Comparison of ENCODE assay signal across 11 cellular contexts in the genomic region with DNA sequence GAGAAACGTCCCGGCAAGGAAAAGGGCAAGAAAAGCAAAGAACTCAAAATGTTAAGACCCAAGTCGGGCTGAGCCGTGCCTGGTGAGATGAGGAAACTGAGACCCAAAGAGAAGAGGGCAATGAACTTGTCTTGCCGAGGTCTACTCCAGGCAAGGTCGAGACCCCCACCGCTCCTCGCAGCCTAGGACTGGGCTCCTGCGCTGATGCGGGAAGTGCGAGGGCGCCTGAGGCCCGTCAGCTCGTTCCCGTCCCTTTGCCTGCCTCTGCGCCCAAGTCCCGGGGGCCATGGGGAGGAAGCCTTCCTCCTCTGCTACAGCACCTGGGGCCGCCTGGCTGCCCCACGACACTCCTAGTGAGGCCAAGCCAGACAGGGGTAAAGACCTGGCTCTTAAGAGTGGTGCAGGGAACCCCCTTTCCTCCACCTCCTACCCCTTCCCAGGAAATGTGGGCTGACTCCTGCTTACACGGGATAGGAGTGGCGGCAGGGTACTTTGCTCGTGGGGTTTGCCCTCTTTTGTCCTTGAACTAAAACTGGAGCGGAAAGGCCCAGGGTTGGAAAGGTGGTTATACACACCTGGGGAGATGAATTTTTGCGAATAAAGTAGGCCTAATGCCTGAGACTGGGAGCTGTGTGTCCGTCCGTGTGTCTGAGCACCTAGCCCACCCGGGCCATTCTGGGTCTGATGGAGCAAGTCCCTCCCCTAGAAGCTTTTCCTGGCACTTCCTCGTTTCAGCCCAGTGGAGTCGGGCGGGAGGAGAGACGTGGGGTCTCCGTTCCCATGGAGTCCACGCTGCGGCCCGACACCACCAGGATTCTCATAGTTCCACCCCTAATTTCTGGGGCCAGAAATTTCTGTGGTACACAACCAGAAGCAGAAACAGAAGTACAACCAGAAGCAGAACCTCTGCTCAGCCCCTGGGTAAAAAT. TPM values are rescaled to one million over a fixed set of nuclear protein-coding genes. Genes with fewer than 3 reads are reported as not detected.
DNase-seq lines count a peak whose midpoint lies in the region; ATAC-seq and TF ChIP-seq lines count a peak whose summit lies in the region.
"Had no signal": no experiment of that assay in that cellular context is flagged by ENCODE, and none has a peak within 500 bp of the region (broad histone marks: within the 10 kb centered on the region; RNA-seq: fewer than 3 reads in every experiment).

No MANE protein-coding gene starts in this region.

- ATAC-seq in Right ventricle myocardium inferior (no peak), lower lobe of right lung (no peak), HG02571 (IDR thresholded peaks at IDR 0.05; ENCODE audit: unreplicated experiment) (no peak)

- no peak for TF ChIP-seq EP300 in suprapubic skin (IDR thresholded peaks at IDR 0.05)

- no peak for TF ChIP-seq CTCF in cardiac muscle cell (IDR thresholded peaks at IDR 0.05; ENCODE audit: low read depth, low read length)
- TF ChIP-seq CTCF in astrocyte of the cerebellum (IDR thresholded peaks at IDR 0.05; ENCODE audit: low read depth, low read length, missing control alignments): no peak
- no peak for TF ChIP-seq CTCF in lower lobe of right lung (IDR thresholded peaks at IDR 0.05)
- TF ChIP-seq CTCF in suprapubic skin (IDR thresholded peaks at IDR 0.05): no peak

- in situ Hi-C loops in astrocyte of the cerebellum (cut with HindIII; ENCODE audit: low sequenced_read_pairs): no loop called here

- no peak for TF ChIP-seq POLR2A in suprapubic skin (IDR thresholded peaks at IDR 0.05)

- WGBS in suprapubic skin: 28% methylated on average over 31 of the region's 35 CpGs

- intact Hi-C loops in Right ventricle myocardium inferior (cut with DNase I) (loop anchor here (5.0 kb wide), 1 partner anchor 243 kb away; the partner anchor contains the start of gene SNAPC5), lower lobe of right lung (cut with DNase I) (no loop called here)

- H3K27ac ChIP-seq in cardiac muscle cell: no peak overlapping the region
- H3K27ac ChIP-seq in lower lobe of right lung: no peak overlapping the region
- no peak overlapping the region for H3K27ac ChIP-seq in suprapubic skin
- H3K27ac ChIP-seq: Peyer's patch had no signal

- H3K9me3 ChIP-seq in cardiac muscle cell (ENCODE audit: low read depth): no peaks in the 10 kb centered on the region
- no peaks in the 10 kb centered on the region for H3K9me3 ChIP-seq in lower lobe of right lung
- no peaks in the 10 kb centered on the region for H3K9me3 ChIP-seq in suprapubic skin
- H3K9me3 ChIP-seq: Peyer's patch had no signal

- DNase-seq in cardiac muscle cell (ENCODE audit: low read depth in 1 of 2, low spot score in 1 of 2): peak in 1 of 2 donors; percentile 14
- no peak for DNase-seq in Right ventricle myocardium inferior (ENCODE audit: missing footprints)
- DNase-seq in astrocyte of the cerebellum (ENCODE audit: low read depth): no peak
- DNase-seq in lower lobe of right lung: no peak
- DNase-seq in suprapubic skin (ENCODE audit: low spot score in 2 of 2): no peak
- DNase-seq in HPDE6-E6E7 (ENCODE audit: extremely low spot score): no peak
- DNase-seq in putamen (ENCODE audit: low spot score): no peak
- DNase-seq: effector memory CD4-positive, alpha-beta T cell; Peyer's patch had no signal

- H3K36me3 ChIP-seq in cardiac muscle cell (no peaks in the 10 kb centered on the region), lower lobe of right lung (no peaks in the 10 kb centered on the region), suprapubic skin (no peaks in the 10 kb centered on the region)
- H3K36me3 ChIP-seq: Peyer's patch had no signal

- H3K4me3 ChIP-seq in cardiac muscle cell (peak overlapping the region; percentile 54), astrocyte of the cerebellum (ENCODE audit: low read depth, low read length) (peak overlapping the region; percentile 37), lower lobe of right lung (peak overlapping the region; percentile 64), suprapubic skin (peak overlapping the region; percentile 58)

- peaks cover 96% of the 10 kb centered on the region for H3K27me3 ChIP-seq in cardiac muscle cell
- peaks cover 73% of the 10 kb centered on the region for H3K27me3 ChIP-seq in lower lobe of right lung (ENCODE audit: low read depth)
- peaks cover 76% of the 10 kb centered on the region for H3K27me3 ChIP-seq in suprapubic skin

- H3K4me1 ChIP-seq in cardiac muscle cell (ENCODE audit: low read depth) (no peaks in the 10 kb centered on the region), lower lobe of right lung (peaks cover 29% of the 10 kb centered on the region), suprapubic skin (peaks cover 31% of the 10 kb centered on the region)

RNA-seq across cellular contexts. Expression of gene MEGF11, which starts 1.1 kb away (rescaled TPM):
- total RNA-seq in cardiac muscle cell: 0.28 and 0.30 TPM in 2 replicates
- 2.7 TPM in 1 of 2 replicates, not detected in the other for polyA plus RNA-seq in cardiac muscle cell
- total RNA-seq in Right ventricle myocardium inferior: not detected
- not detected for total RNA-seq in lower lobe of right lung
- total RNA-seq in suprapubic skin: 1 to 10 TPM; 2.4 to 8.5 (median 4.3) TPM
- total RNA-seq: mesenteric fat pad, Peyer's patch had no signal

RNA-seq across cellular contexts. Expression of gene DIS3L, which starts 38.7 kb away (rescaled TPM):
- 27.2 and 37.6 TPM in 2 replicates for total RNA-seq in cardiac muscle cell
- polyA plus RNA-seq in cardiac muscle cell: 30.2 and 39.6 TPM in 2 replicates
- 40.3 TPM for total RNA-seq in Right ventricle myocardium inferior
- total RNA-seq in lower lobe of right lung: 29.2 TPM
- total RNA-seq in suprapubic skin: 10 to 100 TPM; 15.8 to 26.1 (median 21.2) TPM
